ENCODE assay signal across 21 cellular contexts in the genomic region with DNA sequence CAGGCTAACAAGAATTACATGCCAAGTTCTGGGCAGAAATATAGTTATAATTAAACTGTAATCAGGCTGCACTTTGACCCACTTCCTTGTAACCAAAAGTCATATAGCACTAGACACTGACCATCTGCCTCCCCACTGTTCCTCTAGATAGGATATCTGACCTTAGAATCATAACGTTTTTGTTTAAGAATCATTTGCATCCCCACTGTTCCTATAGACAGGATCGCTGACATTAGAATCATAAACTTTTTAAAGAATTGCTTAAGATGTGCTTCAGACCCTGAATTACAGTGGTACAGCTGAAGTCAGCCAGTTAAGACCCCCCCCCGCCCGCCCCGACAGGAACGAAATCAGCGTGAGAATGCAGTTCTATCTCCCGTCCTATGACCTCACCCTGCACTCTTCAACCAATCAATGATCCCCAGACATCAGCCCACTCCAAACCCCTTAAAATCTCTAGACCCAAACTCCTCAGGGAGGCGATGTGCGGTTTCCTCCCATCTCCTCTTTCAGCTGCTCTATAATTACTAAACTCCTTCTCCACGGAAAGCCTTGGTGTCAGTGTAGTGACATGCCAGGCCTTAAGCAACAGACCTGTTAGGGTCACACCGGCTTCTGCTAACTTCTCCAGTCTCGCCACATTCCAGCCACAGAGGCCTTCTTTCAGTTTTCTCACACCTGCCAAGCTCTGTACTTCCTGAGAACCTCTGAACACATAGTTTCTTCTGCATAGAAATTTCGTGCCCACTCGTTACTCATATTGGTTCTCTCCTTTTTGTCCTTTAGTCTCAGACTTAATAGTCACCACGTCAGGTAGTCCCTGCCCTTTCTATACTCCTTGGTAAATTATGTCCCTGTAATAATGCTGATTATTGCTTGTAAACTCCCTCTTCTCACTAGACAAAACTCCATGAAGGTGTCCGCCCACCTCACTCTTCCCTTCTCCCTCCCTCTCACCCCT.
DNase-seq lines count a peak whose midpoint lies in the region; ATAC-seq and TF ChIP-seq lines count a peak whose summit lies in the region.
"Had no signal": no experiment of that assay in that cellular context is flagged by ENCODE, and none has a peak within 500 bp of the region (broad histone marks: within the 10 kb centered on the region; RNA-seq: fewer than 3 reads in every experiment).

No MANE protein-coding gene starts in this region.

- no peak overlapping the region for H3K18ac ChIP-seq in mesendoderm (ENCODE audit: low read length)

- intact Hi-C loops in Right ventricle myocardium superior (cut with DNase I) (no loop called here), colonic mucosa (cut with DNase I) (no loop called here)

- H3K27me3 ChIP-seq in right atrium auricular region: no peaks in the 10 kb centered on the region
- no peaks in the 10 kb centered on the region for H3K27me3 ChIP-seq in endodermal cell (ENCODE audit: control insufficient read depth, insufficient read depth, low read length, poor library complexity, severe bottlenecking)
- H3K27me3 ChIP-seq in mesendoderm (ENCODE audit: insufficient read depth, low read length, poor library complexity): no peaks in the 10 kb centered on the region
- no peaks in the 10 kb centered on the region for H3K27me3 ChIP-seq in colonic mucosa
- H3K27me3 ChIP-seq: vagina had no signal

- H2AK5ac ChIP-seq in mesendoderm (ENCODE audit: low read length): no peak overlapping the region

- no peak overlapping the region for H3K4me2 ChIP-seq in mesendoderm (ENCODE audit: low read length)

- H3K9ac ChIP-seq in endodermal cell (ENCODE audit: extremely low read depth, low read length, poor library complexity, severe bottlenecking) (no peak overlapping the region), mesendoderm (ENCODE audit: low read length) (no peak overlapping the region), colonic mucosa (ENCODE audit: low read depth in 2 of 2, low read length in 2 of 2) (no peak overlapping the region)

- H3K4me1 ChIP-seq in right atrium auricular region (peaks cover 0 to 9% of the 10 kb centered on the region in 2 donors), endodermal cell (ENCODE audit: control insufficient read depth, insufficient read depth, low read length) (no peaks in the 10 kb centered on the region), mesendoderm (ENCODE audit: control insufficient read depth, low read depth, low read length) (no peaks in the 10 kb centered on the region), colonic mucosa (no peaks in the 10 kb centered on the region)
- H3K4me1 ChIP-seq: vagina had no signal

- DNase-seq in Right ventricle myocardium superior: no peak
- no peak for DNase-seq in right atrium auricular region (ENCODE audit: low spot score)
- DNase-seq in endodermal cell: peak; percentile 57
- peak; percentile 38 for DNase-seq in mesendoderm
- no peak for DNase-seq in type B pancreatic cell (ENCODE audit: extremely low spot score, unreplicated experiment)
- no peak for DNase-seq in colonic mucosa
- no peak for DNase-seq in NCI-H524 (lab: John Stamatoyannopoulos, UW)
- DNase-seq: activated gamma-delta T cell treated with Interleukin-2 at 50 U/mL for 16 hours; CD4-positive, CD25-positive, alpha-beta regulatory T cell; DMS53; mesenchymal stem cell; NCI-H1417 treated with DMSO at 0.1 percent for 48 hours; NCI-H446 treated with DMSO at 0.1 percent for 48 hours; retina; T-helper 2 cell had no signal

- H2BK5ac ChIP-seq in mesendoderm (ENCODE audit: low read length): no peak overlapping the region

- no peak overlapping the region for H2BK120ac ChIP-seq in mesendoderm (ENCODE audit: low read depth, low read length)

- H4K5ac ChIP-seq in mesendoderm (ENCODE audit: low read length): no peak overlapping the region

- no peaks in the 10 kb centered on the region for H3K79me1 ChIP-seq in mesendoderm (ENCODE audit: low read length)

- H3K4me3 ChIP-seq in right atrium auricular region (no peak overlapping the region), endodermal cell (ENCODE audit: low read length) (no peak overlapping the region), mesendoderm (ENCODE audit: low read length) (no peak overlapping the region), colonic mucosa (no peak overlapping the region)
- H3K4me3 ChIP-seq: vagina had no signal

- peaks cover 4% of the 10 kb centered on the region for H3K4me1 Mint-ChIP-seq in endodermal cell
- peaks cover 17% of the 10 kb centered on the region for H3K4me1 Mint-ChIP-seq in type B pancreatic cell (ENCODE audit: unreplicated experiment)

- H3K36me3 Mint-ChIP-seq in endodermal cell (ENCODE audit: low read depth) (peaks cover 6% of the 10 kb centered on the region), type B pancreatic cell (peaks cover 7% of the 10 kb centered on the region)

- H4K8ac ChIP-seq in mesendoderm (ENCODE audit: low read depth, low read length): no peak overlapping the region

- WGBS in endodermal cell (ENCODE audit: insufficient coverage in 1 of 2, insufficient read length in 1 of 2), 2 experiments: 74 to 80% methylated on average over 7 to 17 of the region's 17 CpGs
- WGBS in mesendoderm (ENCODE audit: extremely low coverage, insufficient coverage, low lambda C conversion rate): no CpG with 5 or more reads among the region's 17 CpGs

- H3K27me3 Mint-ChIP-seq in endodermal cell (ENCODE audit: insufficient read depth) (no peaks in the 10 kb centered on the region), type B pancreatic cell (no peaks in the 10 kb centered on the region)
- H3K27me3 Mint-ChIP-seq: CD4-positive, CD25-positive, alpha-beta regulatory T cell; dendritic cell treated with granulocyte-macrophage colony-stimulating factor and Interleukin-4, amounts not matched to agents 40 ng/mL and 50 ng/mL, for 4 days had no signal

- no peaks in the 10 kb centered on the region for H3K79me2 ChIP-seq in mesendoderm (ENCODE audit: control insufficient read depth, insufficient read depth, low read length)

- no peaks in the 10 kb centered on the region for H3K9me3 ChIP-seq in right atrium auricular region
- peaks cover 7% of the 10 kb centered on the region for H3K9me3 ChIP-seq in endodermal cell (ENCODE audit: control insufficient read depth, low read length)
- H3K9me3 ChIP-seq in colonic mucosa: no peaks in the 10 kb centered on the region
- H3K9me3 ChIP-seq: vagina had no signal

- no peak overlapping the region for H3K56ac ChIP-seq in mesendoderm (ENCODE audit: low read length)

- ATAC-seq in Right ventricle myocardium superior (ENCODE audit: poor library complexity): peak; percentile 63
- no peak for ATAC-seq in HG02970 (IDR thresholded peaks at IDR 0.05; ENCODE audit: low FRiP score, unreplicated experiment)
- ATAC-seq: activated CD4-positive, CD25-positive, alpha-beta regulatory T cell treated with anti-CD3 and anti-CD28 coated beads, Interleukin-2, amount 50 U/mL, for 24 hours; HCT116 had no signal

- H3K36me3 ChIP-seq in right atrium auricular region (no peaks in the 10 kb centered on the region), endodermal cell (ENCODE audit: control insufficient read depth, insufficient read depth, low read length) (no peaks in the 10 kb centered on the region), mesendoderm (ENCODE audit: control insufficient read depth, insufficient read depth, low read length) (no peaks in the 10 kb centered on the region), colonic mucosa (no peaks in the 10 kb centered on the region)
- H3K36me3 ChIP-seq: vagina had no signal

- H3K4ac ChIP-seq in mesendoderm (ENCODE audit: low read depth, low read length): no peak overlapping the region

- peak overlapping the region in 1 of 2 donors; percentile 21 for H3K27ac ChIP-seq in right atrium auricular region
- no peak overlapping the region for H3K27ac ChIP-seq in endodermal cell (ENCODE audit: low read depth, low read length)
- no peak overlapping the region for H3K27ac ChIP-seq in mesendoderm (ENCODE audit: low read depth, low read length)
- H3K27ac ChIP-seq in colonic mucosa: no peak overlapping the region
- H3K27ac ChIP-seq: epithelial cell of prostate, vagina had no signal

- H2BK15ac ChIP-seq in mesendoderm (replicated peaks; ENCODE audit: low read depth): no peak overlapping the region

- peak overlapping the region; percentile 54 for H3K27ac Mint-ChIP-seq in endodermal cell
- peak overlapping the region; percentile 68 for H3K27ac Mint-ChIP-seq in type B pancreatic cell
- H3K27ac Mint-ChIP-seq: CD4-positive, CD25-positive, alpha-beta regulatory T cell; dendritic cell treated with granulocyte-macrophage colony-stimulating factor and Interleukin-4, amounts not matched to agents 40 ng/mL and 50 ng/mL, for 4 days had no signal

- H3K9me3 Mint-ChIP-seq in endodermal cell (no peaks in the 10 kb centered on the region), type B pancreatic cell (no peaks in the 10 kb centered on the region)
- H3K9me3 Mint-ChIP-seq: CD4-positive, CD25-positive, alpha-beta regulatory T cell; dendritic cell treated with granulocyte-macrophage colony-stimulating factor and Interleukin-4, amounts not matched to agents 40 ng/mL and 50 ng/mL, for 4 days had no signal

- H3K4me3 Mint-ChIP-seq in endodermal cell: no peak overlapping the region
- H3K4me3 Mint-ChIP-seq in type B pancreatic cell: peak overlapping the region; percentile 40
- H3K4me3 Mint-ChIP-seq: CD4-positive, CD25-positive, alpha-beta regulatory T cell; dendritic cell treated with granulocyte-macrophage colony-stimulating factor and Interleukin-4, amounts not matched to agents 40 ng/mL and 50 ng/mL, for 4 days had no signal

- TF ChIP-seq CTCF in right atrium auricular region (IDR thresholded peaks at IDR 0.05): no peak
- TF ChIP-seq CTCF in endodermal cell (conservative IDR thresholded peaks at IDR 0.05): no peak
- TF ChIP-seq CTCF in type B pancreatic cell (conservative IDR thresholded peaks at IDR 0.05): no peak
- no peak for TF ChIP-seq CTCF in colonic mucosa (IDR thresholded peaks at IDR 0.05)

- H3K23ac ChIP-seq in mesendoderm (ENCODE audit: low read length): no peak overlapping the region

Comparison
In these comparisons a context has a peak if more than half of its experiments do, and no peak if none do; other contexts are left out.
1. DNase-seq: peak in endodermal cell (single experiment) and mesendoderm (single experiment); none in Right ventricle myocardium superior (single experiment), right atrium auricular region (single experiment), type B pancreatic cell (single experiment), colonic mucosa (single experiment) and NCI-H524 (0 of 2).